Comparison of ENCODE assay signal across 12 cellular contexts in genomic region chr17:47119746-47120520, GRCh38.
DNase-seq lines count a peak whose midpoint lies in the region; ATAC-seq, FAIRE-seq and TF ChIP-seq lines count a peak whose summit lies in the region.
"Had no signal": no experiment of that assay in that cellular context is flagged by ENCODE, and none has a peak within 500 bp of the region (broad histone marks: within the 10 kb centered on the region; RNA-seq: fewer than 3 reads in every experiment).

No MANE protein-coding gene starts in this region.

- POLR2A ChIA-PET in A549 (lab: Yijun Ruan, JAX), result no interaction called here

- intact Hi-C loops in prostate gland (cut with DNase I), result no loop called here

- H3K4me3 ChIP-seq in A549, result no peak overlapping the region
- no peak overlapping the region for H3K4me3 ChIP-seq in prostate gland

- TF ChIP-seq POLR2A in A549 (IDR thresholded peaks at IDR 0.05; ENCODE audit: low read length), result no peak
- no peak for TF ChIP-seq POLR2A in prostate gland (IDR thresholded peaks at IDR 0.05)

- DNase-seq in A549 (ENCODE audit: low read depth in 1 of 2, low spot score in 1 of 2) (no peak), GM03348 (ENCODE audit: low spot score) (peak; percentile 60), hepatic stellate cell (ENCODE audit: low spot score) (peak; percentile 26), HuH-7 (ENCODE audit: low spot score) (no peak), prostate gland (ENCODE audit: low spot score) (no peak)
- DNase-seq: activated gamma-delta T cell, erythroblast, MV-4-11 had no signal

- peak overlapping the region; percentile 5; the same call in 1 of the 3 replicates for H3K4me2 ChIP-seq in A549

- H3K27ac ChIP-seq in A549 (no peak overlapping the region), prostate gland (no peak overlapping the region)

- peaks cover 57% of the 10 kb centered on the region for H3K36me3 Mint-ChIP-seq in activated T-helper 17 cell treated with anti-CD3 and anti-CD28 coated beads, Interleukin-2, amount 50 U/mL, for 72 hours (ENCODE audit: low read depth)

- TF ChIP-seq CTCF in A549 (IDR thresholded peaks at IDR 0.05), result no peak
- TF ChIP-seq CTCF in prostate gland (IDR thresholded peaks at IDR 0.05), result no peak

- peak; percentile 81 for FAIRE-seq in A549 (lab: Jason Lieb, UNC)

- no peak for TF ChIP-seq RAD21 in A549 (conservative IDR thresholded peaks at IDR 0.05 in 1 of 2, IDR thresholded peaks at IDR 0.05 in 1 of 2)

- TF ChIP-seq EP300 in A549 (IDR thresholded peaks at IDR 0.05), result no peak

- ATAC-seq in A549, result no peak
- peak; percentile 85 for ATAC-seq in activated T-helper 17 cell treated with anti-CD3 and anti-CD28 coated beads, Interleukin-2, amount 50 U/mL, for 72 hours (replicated peaks)
- no peak for ATAC-seq in HG02759 (IDR thresholded peaks at IDR 0.05; ENCODE audit: unreplicated experiment)
- no peak for ATAC-seq in HG03354 (IDR thresholded peaks at IDR 0.05; ENCODE audit: poor library complexity, severe bottlenecking, unreplicated experiment)
- ATAC-seq: left lobe of liver had no signal

- no peak overlapping the region for H3K4me3 Mint-ChIP-seq in activated T-helper 17 cell treated with anti-CD3 and anti-CD28 coated beads, Interleukin-2, amount 50 U/mL, for 72 hours

- no peaks in the 10 kb centered on the region for H3K9me3 ChIP-seq in A549
- no peaks in the 10 kb centered on the region for H3K9me3 ChIP-seq in prostate gland

- H3K27ac Mint-ChIP-seq in activated T-helper 17 cell treated with anti-CD3 and anti-CD28 coated beads, Interleukin-2, amount 50 U/mL, for 72 hours, result no peak overlapping the region

- peaks cover 5% of the 10 kb centered on the region for H3K4me1 Mint-ChIP-seq in activated T-helper 17 cell treated with anti-CD3 and anti-CD28 coated beads, Interleukin-2, amount 50 U/mL, for 72 hours

- CTCF ChIA-PET in A549 (lab: Yijun Ruan, JAX), result no interaction called here

- no peaks in the 10 kb centered on the region for H3K36me3 ChIP-seq in prostate gland

- no peaks in the 10 kb centered on the region for H3K27me3 ChIP-seq in prostate gland (replicated peaks; ENCODE audit: insufficient read depth)

- H3K27me3 Mint-ChIP-seq in activated T-helper 17 cell treated with anti-CD3 and anti-CD28 coated beads, Interleukin-2, amount 50 U/mL, for 72 hours, result no peaks in the 10 kb centered on the region

- H3K4me1 ChIP-seq in A549 (peaks cover 13% of the 10 kb centered on the region), prostate gland (replicated peaks) (no peaks in the 10 kb centered on the region)

- 79% methylated on average over 2 of the region's 2 CpGs for WGBS in A549 (ENCODE audit: missing lambda C conversion rate)
- WGBS in prostate gland, result 43% methylated on average over 2 of the region's 2 CpGs

- H3K9me3 Mint-ChIP-seq in activated T-helper 17 cell treated with anti-CD3 and anti-CD28 coated beads, Interleukin-2, amount 50 U/mL, for 72 hours, result no peaks in the 10 kb centered on the region

TF ChIP-seq in A549, 52 proteins besides CTCF, POLR2A, EP300 and RAD21:
- TF ChIP-seq FOSL2 (IDR thresholded peaks at IDR 0.05) (no peak), FOSL2 (CRISPR knock-in tag; IDR thresholded peaks at IDR 0.05) (peak; percentile 28; the same call in 1 of the 2 replicates), RFX5 (IDR thresholded peaks at IDR 0.05) (no peak)
- TF ChIP-seq, protein P1, sequence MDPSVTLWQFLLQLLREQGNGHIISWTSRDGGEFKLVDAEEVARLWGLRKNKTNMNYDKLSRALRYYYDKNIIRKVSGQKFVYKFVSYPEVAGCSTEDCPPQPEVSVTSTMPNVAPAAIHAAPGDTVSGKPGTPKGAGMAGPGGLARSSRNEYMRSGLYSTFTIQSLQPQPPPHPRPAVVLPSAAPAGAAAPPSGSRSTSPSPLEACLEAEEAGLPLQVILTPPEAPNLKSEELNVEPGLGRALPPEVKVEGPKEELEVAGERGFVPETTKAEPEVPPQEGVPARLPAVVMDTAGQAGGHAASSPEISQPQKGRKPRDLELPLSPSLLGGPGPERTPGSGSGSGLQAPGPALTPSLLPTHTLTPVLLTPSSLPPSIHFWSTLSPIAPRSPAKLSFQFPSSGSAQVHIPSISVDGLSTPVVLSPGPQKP (IDR thresholded peaks at IDR 0.05; ENCODE audit: low read depth, low read length), result no peak

Comparison
In these comparisons a context has a peak if more than half of its experiments do, and no peak if none do; other contexts are left out.
1. DNase-seq: peak in GM03348 (single experiment) and hepatic stellate cell (single experiment); none in A549 (0 of 2), HuH-7 (single experiment) and prostate gland (single experiment).